Comparison of ENCODE assay signal across 12 cellular contexts in genomic region chr5:53249529-53249928, GRCh38.
A peak's percentile ranks its signal among the peaks of the same experiment; 100 is the strongest.
DNase-seq lines count a peak whose midpoint lies in the region; ATAC-seq and TF ChIP-seq lines count a peak whose summit lies in the region.
"Had no signal": no experiment of that assay in that cellular context is flagged by ENCODE, and none has a peak within 500 bp of the region (broad histone marks: within the 10 kb centered on the region; RNA-seq: fewer than 3 reads in every experiment).

No MANE protein-coding gene starts in this region.

- TF ChIP-seq EP300 in SK-N-SH (IDR thresholded peaks at IDR 0.05; ENCODE audit: borderline replicate concordance in 1 of 2, low read depth in 1 of 2, low read length in 1 of 2) = peak in 1 of 2 experiments; percentile 82; a peak in 1 of 4 replicates

- POLR2A ChIA-PET in SK-N-SH (lab: Yijun Ruan, JAX) = no interaction called here

- H3K4me1 ChIP-seq in SK-N-SH (ENCODE audit: control insufficient read depth in 1 of 2, insufficient read depth in 2 of 2, low read depth in 1 of 2, low read length in 1 of 2) = peaks cover 0 to 48% of the 10 kb centered on the region in 2 experiments; a peak in 3 of 4 replicates

- ATAC-seq in HG03439 (IDR thresholded peaks at IDR 0.05; ENCODE audit: unreplicated experiment) (no peak), HG03196 (IDR thresholded peaks at IDR 0.05; ENCODE audit: unreplicated experiment) (no peak), GM18511 (IDR thresholded peaks at IDR 0.05; ENCODE audit: unreplicated experiment) (no peak)

- TF ChIP-seq CTCF in SK-N-SH (IDR thresholded peaks at IDR 0.05) (no peak), fibroblast of pulmonary artery (IDR thresholded peaks at IDR 0.05; ENCODE audit: low read length, missing control alignments) (no peak)

- H4K20me1 ChIP-seq in SK-N-SH (ENCODE audit: insufficient read depth) = no peaks in the 10 kb centered on the region

- 6% methylated on average over 2 of the region's 2 CpGs for WGBS in SK-N-SH (ENCODE audit: low lambda C conversion rate)

- H3F3A ChIP-seq in SK-N-SH (replicated peaks; ENCODE audit: insufficient read depth) = peaks cover 61% of the 10 kb centered on the region

- no peaks in the 10 kb centered on the region for H3K9me3 ChIP-seq in SK-N-SH

- H3K27ac ChIP-seq in SK-N-SH (ENCODE audit: low read depth in 2 of 2, low read length in 1 of 2) = peak overlapping the region; percentile 55 to 93; a peak in 3 of 4 replicates

- CTCF ChIA-PET in SK-N-SH (lab: Yijun Ruan, JAX) = no interaction called here

- H3K9ac ChIP-seq in SK-N-SH = peak overlapping the region; percentile 63; the same call in 1 of the 2 replicates

- no peak overlapping the region for H3K4me3 ChIP-seq in SK-N-SH (ENCODE audit: low read depth in 2 of 2, low read length in 1 of 2)
- H3K4me3 ChIP-seq in fibroblast of pulmonary artery (replicated peaks; ENCODE audit: low read depth, low read length) = no peak overlapping the region
- no peak overlapping the region for H3K4me3 ChIP-seq in skeletal muscle cell (ENCODE audit: low read depth, low read length)

- peak overlapping the region; percentile 61; the same call in 1 of the 2 replicates for H2AFZ ChIP-seq in SK-N-SH (ENCODE audit: low read depth)

- TF ChIP-seq RAD21 in SK-N-SH (IDR thresholded peaks at IDR 0.05; ENCODE audit: low read length) = no peak

- no peaks in the 10 kb centered on the region for H3K79me2 ChIP-seq in SK-N-SH (ENCODE audit: insufficient read depth)

- peak overlapping the region; percentile 71 for H3K4me2 ChIP-seq in SK-N-SH

- DNase-seq in GM04503 (ENCODE audit: low read depth) (peak; percentile 91), SK-N-SH (peak; percentile 3), fibroblast of pulmonary artery (ENCODE audit: low read depth) (peak; percentile 90), skeletal muscle cell (ENCODE audit: low read depth) (peak; percentile 91), NCI-H2029 (lab: John Stamatoyannopoulos, UW) (no peak)
- DNase-seq: Calu3, NCI-H1436, nucleus accumbens, T-helper 2 cell had no signal

- H3K36me3 ChIP-seq in SK-N-SH (replicated peaks in 1 of 2; ENCODE audit: control insufficient read depth in 1 of 2, insufficient read depth in 2 of 2, low read length in 1 of 2) = no peaks in the 10 kb centered on the region

- no peaks in the 10 kb centered on the region for H3K27me3 ChIP-seq in SK-N-SH (ENCODE audit: insufficient read depth)

- H3K9me2 ChIP-seq in SK-N-SH = no peaks in the 10 kb centered on the region

TF ChIP-seq in SK-N-SH, 30 proteins besides CTCF, POLR2A, EP300 and RAD21 (continues in another document):
- TF ChIP-seq RFX5 (IDR thresholded peaks at IDR 0.05; ENCODE audit: low read length) (no peak), FOXJ3 (CRISPR knock-in tag; IDR thresholded peaks at IDR 0.05) (no peak), USF2 (IDR thresholded peaks at IDR 0.05; ENCODE audit: borderline replicate concordance, low read depth, low read length) (no peak), MAX (IDR thresholded peaks at IDR 0.05; ENCODE audit: low read depth) (peak; percentile 83; the same call in 1 of the 2 replicates), PBX3 (IDR thresholded peaks at IDR 0.05) (peak; percentile 78), USF1 (IDR thresholded peaks at IDR 0.05; ENCODE audit: borderline replicate concordance, low read depth) (no peak), MEF2A (IDR thresholded peaks at IDR 0.05; ENCODE audit: borderline replicate concordance, low read depth) (peak; percentile 24; the same call in 1 of the 2 replicates), SIN3A (IDR thresholded peaks at IDR 0.05; ENCODE audit: borderline replicate concordance, low read depth, low read length) (no peak), NRF1 (IDR thresholded peaks at IDR 0.05; ENCODE audit: low read depth, low read length) (no peak), FOXM1 (IDR thresholded peaks at IDR 0.05; ENCODE audit: low read depth) (no peak), JUND (IDR thresholded peaks at IDR 0.05) (peak; percentile 83), CHD2 (IDR thresholded peaks at IDR 0.05; ENCODE audit: low read length, partially characterized antibody) (no peak), IRF3 (IDR thresholded peaks at IDR 0.05; ENCODE audit: low read depth, low read length) (no peak), SMC3 (IDR thresholded peaks at IDR 0.05; ENCODE audit: low read depth, low read length) (no peak), YY1 (IDR thresholded peaks at IDR 0.05; ENCODE audit: low read depth) (no peak), RCOR1 (IDR thresholded peaks at IDR 0.05; ENCODE audit: low read length) (no peak), GABPA (IDR thresholded peaks at IDR 0.05; ENCODE audit: low read depth) (no peak), NFIC (IDR thresholded peaks at IDR 0.05; ENCODE audit: borderline replicate concordance) (peak; percentile 85), TAF1 (IDR thresholded peaks at IDR 0.05; ENCODE audit: borderline replicate concordance, low read depth, low read length) (0 out of 2 replicates have a peak, but pooled peaks have one; percentile 8), EZH2phosphoT487 (IDR thresholded peaks at IDR 0.05; ENCODE audit: borderline replicate concordance, low read depth) (no peak), TCF12 (IDR thresholded peaks at IDR 0.05) (peak; percentile 82), RXRA (IDR thresholded peaks at IDR 0.05; ENCODE audit: borderline replicate concordance, low read depth) (peak; percentile 39; the same call in 1 of the 2 replicates), TEAD4 (IDR thresholded peaks at IDR 0.05; ENCODE audit: borderline replicate concordance, insufficient read depth) (peak; percentile 63; the same call in 1 of the 2 replicates), ZBTB33 (IDR thresholded peaks at IDR 0.05; ENCODE audit: borderline replicate concordance, low read depth) (no peak), POLR2AphosphoS5 (IDR thresholded peaks at IDR 0.05; ENCODE audit: low read depth, low read length) (peak; percentile 70; the same call in 1 of the 2 replicates)
